In the genomic region with DNA sequence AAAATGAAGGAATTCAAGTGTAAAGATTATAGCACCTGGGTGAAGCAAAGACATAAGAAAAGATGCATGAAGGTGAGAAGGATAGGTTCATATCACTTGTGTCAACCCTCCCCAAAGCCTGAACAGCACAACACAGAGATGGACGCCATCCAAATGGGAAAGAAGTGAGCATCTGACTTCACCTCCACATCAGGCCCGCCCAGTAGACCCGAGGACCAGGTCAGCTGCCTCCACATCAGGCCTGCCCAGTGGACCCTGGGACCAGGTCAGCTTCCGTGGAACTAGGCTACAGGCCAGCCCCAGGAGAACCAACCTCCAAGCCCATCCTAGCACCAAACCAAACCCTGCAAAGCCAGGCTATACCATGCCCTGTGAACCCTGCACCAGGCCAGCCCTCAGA, we compare ENCODE assay signal across 31 cellular contexts.
"Had no signal": no experiment of that assay in that cellular context is flagged by ENCODE, and none has a peak within 500 bp of the region (broad histone marks: within the 10 kb centered on the region; RNA-seq: fewer than 3 reads in every experiment).

No MANE protein-coding gene starts in this region.

- FAIRE-seq: endometrium, endothelial cell of umbilical vein had no signal

- H3K27me3 ChIP-seq: body of pancreas, cardiac muscle cell, colonic mucosa, foreskin keratinocyte, gastrocnemius medialis, heart left ventricle had no signal

- H3K4me1 Mint-ChIP-seq: activated T-helper 17 cell treated with anti-CD3 and anti-CD28 coated beads, Interleukin-2, amount 50 U/mL, for 72 hours had no signal

- ATAC-seq: activated CD8-positive, alpha-beta T cell treated with anti-CD3 and anti-CD28 coated beads for 36 hours; activated T-cell treated with anti-CD3 and anti-CD28 coated beads, Interleukin-2, amount 50 U/mL, for 4 hours; activated T-helper 17 cell treated with anti-CD3 and anti-CD28 coated beads, Interleukin-2, amount 50 U/mL, for 72 hours; body of pancreas; foreskin keratinocyte; gastrocnemius medialis; heart left ventricle had no signal

- DNase-seq: activated CD4-positive, alpha-beta T cell treated with anti-CD3 and anti-CD28 coated beads for 4 hours; activated CD4-positive, alpha-beta T cell treated with anti-CD3 and anti-CD28 coated beads, Interleukin-2, amount 50 U/mL, for 1 hour; activated CD4-positive, alpha-beta T cell treated with anti-CD3 and anti-CD28 coated beads, Interleukin-2, amount 50 U/mL, for 48 hours; activated CD4-positive, CD25-positive, alpha-beta regulatory T cell; activated CD4-positive, CD25-positive, alpha-beta regulatory T cell treated with anti-CD3 and anti-CD28 coated beads, Interleukin-2, amount 50 U/mL, for 72 hours; activated CD8-positive, alpha-beta memory T cell treated with anti-CD3 and anti-CD28 coated beads for 24 hours; activated CD8-positive, alpha-beta T cell treated with anti-CD3 and anti-CD28 coated beads for 36 hours; activated effector memory CD4-positive, alpha-beta T cell treated with Interleukin-2 at 50 U/mL for 16 hours; activated gamma-delta T cell treated with Interleukin-2 at 50 U/mL for 16 hours; activated naive CD4-positive, alpha-beta T cell treated with anti-CD3 and anti-CD28 coated beads, Interleukin-2, amount 50 U/mL, for 16 hours; activated naive CD4-positive, alpha-beta T cell treated with Interleukin-2 at 50 U/mL for 16 hours; activated T-cell treated with anti-CD3 and anti-CD28 coated beads, Interleukin-2, amount 50 U/mL, for 4 hours; amniotic stem cell; anterior cingulate cortex; body of pancreas; central memory CD4-positive, alpha-beta T cell; cerebellar nuclear complex; colonic mucosa; effector CD8-positive, alpha-beta T cell; foreskin keratinocyte; gastrocnemius medialis; glutamatergic neuron; heart left ventricle; T-helper 1 cell; T-helper 2 cell had no signal

- H3K27ac Mint-ChIP-seq: activated CD8-positive, alpha-beta T cell treated with anti-CD3 and anti-CD28 coated beads for 36 hours; activated naive CD8-positive, alpha-beta T cell; activated T-helper 17 cell treated with anti-CD3 and anti-CD28 coated beads, Interleukin-2, amount 50 U/mL, for 72 hours had no signal

- H3K4me3 Mint-ChIP-seq: activated CD8-positive, alpha-beta T cell treated with anti-CD3 and anti-CD28 coated beads for 36 hours; activated naive CD8-positive, alpha-beta T cell; activated T-cell treated with anti-CD3 and anti-CD28 coated beads, Interleukin-2, amount 50 U/mL, for 4 hours; activated T-helper 17 cell treated with anti-CD3 and anti-CD28 coated beads, Interleukin-2, amount 50 U/mL, for 72 hours had no signal

- H3K4me1 ChIP-seq: body of pancreas, colonic mucosa, foreskin keratinocyte, gastrocnemius medialis, heart left ventricle had no signal

- H3K27me3 Mint-ChIP-seq: activated CD8-positive, alpha-beta T cell treated with anti-CD3 and anti-CD28 coated beads for 36 hours; activated naive CD8-positive, alpha-beta T cell; activated T-helper 17 cell treated with anti-CD3 and anti-CD28 coated beads, Interleukin-2, amount 50 U/mL, for 72 hours had no signal

- H3K9me3 ChIP-seq: colonic mucosa, gastrocnemius medialis had no signal

- H3K36me3 ChIP-seq: cardiac muscle cell, colonic mucosa, gastrocnemius medialis, heart left ventricle had no signal

- H3K4me3 ChIP-seq: body of pancreas, cardiac muscle cell, colonic mucosa, gastrocnemius medialis, heart left ventricle had no signal

- H3K27ac ChIP-seq: body of pancreas, cardiac muscle cell, colonic mucosa, epithelial cell of prostate, foreskin keratinocyte, gastrocnemius medialis, heart left ventricle had no signal
